10 cellular contexts compared by ENCODE assay signal in genomic region chr14:103711516-103712431, GRCh38. TPM values are rescaled to one million over a fixed set of nuclear protein-coding genes. Genes with fewer than 3 reads are reported as not detected.
DNase-seq lines count a peak whose midpoint lies in the region; ATAC-seq and TF ChIP-seq lines count a peak whose summit lies in the region.
"Had no signal": no experiment of that assay in that cellular context is flagged by ENCODE, and none has a peak within 500 bp of the region (broad histone marks: within the 10 kb centered on the region; RNA-seq: fewer than 3 reads in every experiment).

No MANE protein-coding gene starts in this region.

- peak overlapping the region in 1 of 4 donors; percentile 28 for H3K4me3 ChIP-seq in esophagus squamous epithelium

- no peaks in the 10 kb centered on the region for H3K9me3 Mint-ChIP-seq in CD4-positive, alpha-beta T cell

- peak overlapping the region; percentile 48 for H3K4me3 Mint-ChIP-seq in CD4-positive, alpha-beta T cell

- CTCF ChIA-PET in CD4-positive, alpha-beta T cell (lab: Charles Lee) = no interaction called here

- no peaks in the 10 kb centered on the region for H3K27me3 Mint-ChIP-seq in CD4-positive, alpha-beta T cell

- POLR2A ChIA-PET in CD4-positive, alpha-beta T cell (lab: Charles Lee) = no interaction called here

- no peak overlapping the region for H3K27ac Mint-ChIP-seq in CD4-positive, alpha-beta T cell

- peaks cover 65 to 91% (median 75%) of the 10 kb centered on the region in 3 donors for H3K4me1 ChIP-seq in esophagus squamous epithelium

- intact Hi-C loops in CD4-positive, alpha-beta T cell (cut with DNase I, micrococcal nuclease) = loop anchor here in 1 of 2 experiments (10.0 kb wide), 1 partner anchor 1043 kb away; the partner anchor contains the start of gene SIVA1
- intact Hi-C loops in esophagus squamous epithelium (cut with DNase I) = no loop called here
- intact Hi-C loops in posterior vena cava (cut with DNase I) = no loop called here

- peaks cover 5% of the 10 kb centered on the region for H3K36me3 Mint-ChIP-seq in CD4-positive, alpha-beta T cell (ENCODE audit: low read depth)

- DNase-seq in CD4-positive, alpha-beta T cell = no peak
- DNase-seq in NCI-H446 treated with DMSO at 0.1 percent for 48 hours (lab: John Stamatoyannopoulos, UW) = peak; percentile 81
- DNase-seq in esophagus squamous epithelium (lab: John Stamatoyannopoulos, UW) = no peak
- peak; percentile 88 for DNase-seq in posterior vena cava (ENCODE audit: low spot score)
- no peak for DNase-seq in HK-2 (ENCODE audit: unreplicated experiment)
- DNase-seq in NCI-H82 (lab: John Stamatoyannopoulos, UW) = no peak
- DNase-seq: activated CD4-positive, CD25-positive, alpha-beta regulatory T cell; effector CD8-positive, alpha-beta T cell had no signal

- TF ChIP-seq CTCF in CD4-positive, alpha-beta T cell (IDR thresholded peaks at IDR 0.05) = no peak
- TF ChIP-seq CTCF in esophagus squamous epithelium (IDR thresholded peaks at IDR 0.05) = no peak

- WGBS in esophagus squamous epithelium, 2 donors = 19 to 36% methylated on average over 4 to 8 of the region's 27 CpGs

- H3K9me3 ChIP-seq in CD4-positive, alpha-beta T cell (ENCODE audit: control insufficient read depth, low read length) = no peaks in the 10 kb centered on the region
- H3K9me3 ChIP-seq in esophagus squamous epithelium = no peaks in the 10 kb centered on the region

- H3K36me3 ChIP-seq in esophagus squamous epithelium = peaks cover 0 to 16% (median 9%) of the 10 kb centered on the region in 3 donors

- no peak for ATAC-seq in CD4-positive, alpha-beta T cell (ENCODE audit: poor library complexity)
- ATAC-seq in activated CD4-positive, CD25-positive, alpha-beta regulatory T cell treated with anti-CD3 and anti-CD28 coated beads, Interleukin-2, amount 50 U/mL, for 24 hours = no peak
- ATAC-seq in GM19035 (IDR thresholded peaks at IDR 0.05; ENCODE audit: unreplicated experiment) = no peak

- H3K27ac ChIP-seq in CD4-positive, alpha-beta T cell (ENCODE audit: low read depth, low read length) = no peak overlapping the region
- peak overlapping the region; percentile 87 to 94 (median 90) for H3K27ac ChIP-seq in esophagus squamous epithelium

- H3K4me1 Mint-ChIP-seq in CD4-positive, alpha-beta T cell (ENCODE audit: low read depth) = peaks cover 13% of the 10 kb centered on the region

- TF ChIP-seq POLR2A in esophagus squamous epithelium (IDR thresholded peaks at IDR 0.05) = no peak

- no peaks in the 10 kb centered on the region for H3K27me3 ChIP-seq in CD4-positive, alpha-beta T cell (ENCODE audit: control insufficient read depth, insufficient read depth, low read length)
- no peaks in the 10 kb centered on the region for H3K27me3 ChIP-seq in esophagus squamous epithelium

RNA-seq across cellular contexts. Expression of gene XRCC3, which starts 3.5 kb away (rescaled TPM):
- 1 to 10 TPM; 4.6 to 4.8 TPM for total RNA-seq in CD4-positive, alpha-beta T cell
- total RNA-seq in esophagus squamous epithelium (10 to 100 TPM; 10.9 to 17.8 (median 12.6) TPM), posterior vena cava (1 to 10 TPM; 4.0 to 4.9 TPM)

RNA-seq across cellular contexts. Expression of gene ZFYVE21, which starts 3.8 kb away (rescaled TPM):
- total RNA-seq in CD4-positive, alpha-beta T cell = 1 to 10 TPM; 2.6 to 3.0 TPM
- total RNA-seq in esophagus squamous epithelium = 100 to 1,000 TPM in 2 of 4 donors, 10 to 100 TPM in 2; 69.5 to 134 (median 89.3) TPM
- total RNA-seq in posterior vena cava = 10 to 100 TPM; 57.2 to 59.5 TPM

Comparison
In these comparisons a context has a peak if more than half of its experiments do, and no peak if none do; other contexts are left out.
1. DNase-seq: peak in NCI-H446 treated with DMSO at 0.1 percent for 48 hours (single experiment) and posterior vena cava (single experiment); none in CD4-positive, alpha-beta T cell (0 of 10), esophagus squamous epithelium (single experiment), HK-2 (single experiment) and NCI-H82 (single experiment).
2. RNA of gene ZFYVE21, which starts 3.8 kb away (total RNA-seq): 69.5 to 134 TPM in esophagus squamous epithelium and 57.2 to 59.5 TPM in posterior vena cava; 2.6 to 3.0 TPM in CD4-positive, alpha-beta T cell; every median in the first group is over 10 times any median in the second.